In the genomic region with DNA sequence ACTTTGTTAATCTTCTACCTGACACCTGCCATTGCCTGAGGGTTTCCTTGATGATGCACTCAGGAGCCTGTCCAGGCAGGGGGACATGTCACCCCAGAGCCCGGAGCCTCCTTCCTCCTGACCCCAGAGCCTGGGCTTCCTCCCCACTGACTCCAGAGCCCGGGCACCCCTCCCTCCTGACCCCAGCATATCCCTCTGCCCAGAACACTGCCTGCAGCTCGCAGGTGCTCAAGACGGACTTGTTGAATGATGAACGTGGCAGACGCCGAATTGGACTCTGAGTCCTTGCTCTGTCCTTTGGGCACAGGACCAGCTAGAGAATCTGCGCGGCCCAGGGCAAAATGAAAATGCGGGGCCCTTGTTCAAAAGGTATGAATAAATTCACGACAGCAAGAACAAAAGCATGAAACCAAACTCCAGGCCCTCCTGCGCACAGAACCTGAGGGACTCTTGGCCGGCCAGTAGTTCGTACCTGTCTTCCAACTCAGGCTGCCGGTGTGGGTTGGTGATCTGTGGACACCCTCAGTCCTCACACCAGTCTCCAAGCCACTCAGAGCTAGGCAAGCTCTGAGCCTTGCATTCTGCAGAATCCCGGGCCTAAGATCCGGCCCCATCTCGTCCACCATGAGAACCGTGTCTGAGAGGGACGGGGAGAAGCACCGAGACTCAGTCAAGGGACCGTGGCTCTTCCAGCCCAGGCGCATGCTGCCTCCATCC, we compare ENCODE assay signal across 25 cellular contexts.
DNase-seq lines count a peak whose midpoint lies in the region; ATAC-seq and TF ChIP-seq lines count a peak whose summit lies in the region.
"Had no signal": no experiment of that assay in that cellular context is flagged by ENCODE, and none has a peak within 500 bp of the region (broad histone marks: within the 10 kb centered on the region; RNA-seq: fewer than 3 reads in every experiment).

No MANE protein-coding gene starts in this region.

- H3K36me3 ChIP-seq in cardiac muscle cell = no peaks in the 10 kb centered on the region
- H3K36me3 ChIP-seq: BE2C, HAP-1 had no signal

- H3K27me3 Mint-ChIP-seq in activated CD4-positive, alpha-beta T cell treated with anti-CD3 and anti-CD28 coated beads for 36 hours = peaks cover 8% of the 10 kb centered on the region

- H3K9me3 Mint-ChIP-seq in activated CD4-positive, alpha-beta T cell treated with anti-CD3 and anti-CD28 coated beads for 36 hours (ENCODE audit: low read depth) = no peaks in the 10 kb centered on the region

- intact Hi-C loops in Right ventricle myocardium inferior (cut with DNase I) = loop anchor here (2.0 to 5.0 kb wide), 2 partner anchors 69 to 99 kb away; no protein-coding TSS in a partner anchor
- intact Hi-C loops in cardiac septum (cut with DNase I) = no loop called here
- intact Hi-C loops in right cardiac atrium (cut with DNase I) = loop anchor here in 2 of 4 donors (10.0 kb wide), 1 partner anchor 103 kb away; a partner anchor contains a TSS
- intact Hi-C loops in activated CD4-positive, alpha-beta T cell treated with anti-CD3 and anti-CD28 coated beads for 36 hours (cut with DNase I, micrococcal nuclease) = no loop called here

- POLR2A ChIA-PET in activated CD4-positive, alpha-beta T cell treated with anti-CD3 and anti-CD28 coated beads for 36 hours (lab: Charles Lee) = no interaction called here

- H3K9me3 ChIP-seq in cardiac muscle cell (ENCODE audit: low read depth) (no peaks in the 10 kb centered on the region), right cardiac atrium (ENCODE audit: control insufficient read depth, low read length) (no peaks in the 10 kb centered on the region)
- H3K9me3 ChIP-seq: BE2C, HAP-1 had no signal

- H3K4me3 ChIP-seq in cardiac muscle cell = no peak overlapping the region
- peak overlapping the region; percentile 3 for H3K4me3 ChIP-seq in right cardiac atrium (ENCODE audit: low read length)
- H3K4me3 ChIP-seq: GM23338, HAP-1, PC-9 had no signal

- no peaks in the 10 kb centered on the region for H3K27me3 ChIP-seq in cardiac muscle cell
- no peaks in the 10 kb centered on the region for H3K27me3 ChIP-seq in right cardiac atrium (ENCODE audit: control insufficient read depth, insufficient read depth)
- H3K27me3 ChIP-seq: BE2C had no signal

- H3K4me1 ChIP-seq in cardiac muscle cell (ENCODE audit: low read depth) (peaks cover 46% of the 10 kb centered on the region), right cardiac atrium (ENCODE audit: control insufficient read depth, insufficient read depth, low read length) (peaks cover 2% of the 10 kb centered on the region)
- H3K4me1 ChIP-seq: BE2C, HAP-1 had no signal

- DNase-seq in Right ventricle myocardium inferior (ENCODE audit: missing footprints) (no peak), cardiac septum (ENCODE audit: low spot score) (no peak), cardiac muscle cell (ENCODE audit: low read depth in 1 of 2, low spot score in 1 of 2) (no peak), right cardiac atrium (peak in 2 of 3 donors; percentile 60 to 64), CD1c-positive myeloid dendritic cell (ENCODE audit: extremely low spot score) (no peak), DMS53 treated with DMSO at 0.1 percent for 48 hours (lab: John Stamatoyannopoulos, UW; ENCODE audit: unreplicated experiment) (no peak)
- no peak for DNase-seq in activated CD4-positive, alpha-beta T cell treated with anti-CD3 and anti-CD28 coated beads for 36 hours
- DNase-seq in stimulated activated CD4-positive, alpha-beta T cell treated with anti-CD3 and anti-CD28 coated beads, Interleukin-4, amount 100 ng/mL, for 24 hours = no peak
- DNase-seq: 8988T; ACHN; BE2C; DMS153; NCI-H1048; NCI-H1436; NCI-H187 treated with DMSO at 0.1 percent for 48 hours; NCI-H2171 treated with DMSO at 0.1 percent for 48 hours; NCI-H345; NCI-H748 treated with DMSO at 0.1 percent for 48 hours; NK-92 treated with Interleukin-12 subunit alpha and Interleukin-12 subunit beta, amount 100 ng/mL, for 24 hours; PC-9; SHP77 treated with DMSO at 0.1 percent for 48 hours had no signal

- no peak overlapping the region for H3K4me3 Mint-ChIP-seq in activated CD4-positive, alpha-beta T cell treated with anti-CD3 and anti-CD28 coated beads for 36 hours
- H3K4me3 Mint-ChIP-seq: CD14-positive monocyte, GM23338 had no signal

- no peak for TF ChIP-seq CTCF in cardiac muscle cell (IDR thresholded peaks at IDR 0.05; ENCODE audit: low read depth, low read length)

- peak overlapping the region; percentile 89 for H3K27ac ChIP-seq in cardiac muscle cell
- peak overlapping the region; percentile 87 for H3K27ac ChIP-seq in right cardiac atrium (ENCODE audit: low read length)
- H3K27ac ChIP-seq: HL-60, PC-9 had no signal

- no peaks in the 10 kb centered on the region for H3K4me1 Mint-ChIP-seq in activated CD4-positive, alpha-beta T cell treated with anti-CD3 and anti-CD28 coated beads for 36 hours
- H3K4me1 Mint-ChIP-seq: CD14-positive monocyte had no signal

- CTCF ChIA-PET in activated CD4-positive, alpha-beta T cell treated with anti-CD3 and anti-CD28 coated beads for 36 hours (lab: Charles Lee) = no interaction called here

- H3K27ac Mint-ChIP-seq in activated CD4-positive, alpha-beta T cell treated with anti-CD3 and anti-CD28 coated beads for 36 hours = no peak overlapping the region
- H3K27ac Mint-ChIP-seq: CD14-positive monocyte, GM23338 had no signal

- 70% methylated on average over 23 of the region's 23 CpGs for WGBS in right cardiac atrium

- ATAC-seq in Right ventricle myocardium inferior (peak; percentile 51), right cardiac atrium (peak; percentile 4 to 7)
- no peak for ATAC-seq in activated CD4-positive, alpha-beta T cell treated with anti-CD3 and anti-CD28 coated beads for 36 hours
- ATAC-seq: GM23338 had no signal

- no peaks in the 10 kb centered on the region for H3K36me3 Mint-ChIP-seq in activated CD4-positive, alpha-beta T cell treated with anti-CD3 and anti-CD28 coated beads for 36 hours (ENCODE audit: low read depth)
- H3K36me3 Mint-ChIP-seq: CD14-positive monocyte had no signal

Comparison
In these comparisons a context has a peak if more than half of its experiments do, and no peak if none do; other contexts are left out.
1. DNase-seq: peak in right cardiac atrium (2 of 3); none in Right ventricle myocardium inferior (single experiment), cardiac septum (single experiment), cardiac muscle cell (0 of 2), activated CD4-positive, alpha-beta T cell treated with anti-CD3 and anti-CD28 coated beads for 36 hours (single experiment), stimulated activated CD4-positive, alpha-beta T cell treated with anti-CD3 and anti-CD28 coated beads, Interleukin-4, amount 100 ng/mL, for 24 hours (single experiment), CD1c-positive myeloid dendritic cell (single experiment) and DMS53 treated with DMSO at 0.1 percent for 48 hours (single experiment).